ENCODE assay signal across 1 cellular context in genomic region chr4:2418652-2419571, GRCh38.
TF ChIP-seq lines count a peak whose summit lies in the region.

CFAP99 (plus strand) TSS chr4:2418955.

TF ChIP-seq in K562, 482 proteins besides CTCF, POLR2A, EP300 and RAD21 (continued from another document and continues in another):
- TF ChIP-seq E4F1 (CRISPR knock-in tag; IDR thresholded peaks at IDR 0.05; ENCODE audit: borderline replicate concordance) (no peak), RCOR1 (IDR thresholded peaks at IDR 0.05; ENCODE audit: borderline replicate concordance in 1 of 2, low read depth in 2 of 2, low read length in 2 of 2) (peak in 1 of 2 experiments; percentile 27; a peak in 1 of 4 replicates), DMBX1 (CRISPR knock-in tag; IDR thresholded peaks at IDR 0.05; ENCODE audit: borderline replicate concordance) (peak; percentile 88), DNMT1 (IDR thresholded peaks at IDR 0.05) (no peak), CCAR2 (IDR thresholded peaks at IDR 0.05; ENCODE audit: low read depth, low read length) (no peak), ETS1 (conservative IDR thresholded peaks at IDR 0.05; ENCODE audit: control insufficient read depth, low read depth, low read length) (peak; percentile 100), THAP12 (CRISPR knock-in tag; IDR thresholded peaks at IDR 0.05) (peak; percentile 54), AFF1 (IDR thresholded peaks at IDR 0.05; ENCODE audit: low read depth in 1 of 2, partially characterized antibody in 2 of 2) (peak in 1 of 2 experiments; percentile 96), ZBTB12 (CRISPR knock-in tag; IDR thresholded peaks at IDR 0.05) (peak; percentile 92), NFYB (IDR thresholded peaks at IDR 0.05; ENCODE audit: extremely low read depth, insufficient read length) (no peak), ARID4B (CRISPR knock-in tag; IDR thresholded peaks at IDR 0.05) (peak; percentile 97), ZBTB9 (CRISPR knock-in tag; IDR thresholded peaks at IDR 0.05) (0 out of 2 replicates have a peak, but pooled peaks have one; percentile 51), ZNF311 (CRISPR knock-in tag; IDR thresholded peaks at IDR 0.05) (no peak), NUFIP1 (IDR thresholded peaks at IDR 0.05; ENCODE audit: partially characterized antibody) (no peak), SIN3B (IDR thresholded peaks at IDR 0.05; ENCODE audit: low read depth) (no peak; the same call in 1 of the 2 replicates), VEZF1 (CRISPR knock-in tag; IDR thresholded peaks at IDR 0.05) (peak; percentile 98), EGR1 (conservative IDR thresholded peaks at IDR 0.05) (peak; percentile 68), NR2C2 (CRISPR knock-in tag; IDR thresholded peaks at IDR 0.05) (peak; percentile 46; the same call in 1 of the 2 replicates), NR2C2 (tag; IDR thresholded peaks at IDR 0.05) (peak; percentile 89), ZNF140 (CRISPR knock-in tag; IDR thresholded peaks at IDR 0.05) (no peak), MXI1 (IDR thresholded peaks at IDR 0.05; ENCODE audit: low read depth, low read length) (peak; percentile 85), CREM (IDR thresholded peaks at IDR 0.05; ENCODE audit: low read depth) (peak; percentile 99), SMAD2 (IDR thresholded peaks at IDR 0.05; ENCODE audit: low read depth, low read length) (no peak), L3MBTL2 (IDR thresholded peaks at IDR 0.05) (peak; percentile 90), MAX (CRISPR knock-in tag; IDR thresholded peaks at IDR 0.05) (peak; percentile 86), ZNF347 (CRISPR knock-in tag; IDR thresholded peaks at IDR 0.05; ENCODE audit: low read depth) (no peak), IRF9 (tag; IDR thresholded peaks at IDR 0.05) (no peak), E2F1 (CRISPR knock-in tag; IDR thresholded peaks at IDR 0.05) (0 out of 2 replicates have a peak, but pooled peaks have one; percentile 38), E2F3 (CRISPR knock-in tag; IDR thresholded peaks at IDR 0.05) (0 out of 2 replicates have a peak, but pooled peaks have one; percentile 28)
